ENCODE assay signal across 30 cellular contexts in genomic region chr16:68718596-68718995, GRCh38. TPM values are rescaled to one million over a fixed set of nuclear protein-coding genes. Genes with fewer than 3 reads are reported as not detected.
"Had no signal": no experiment of that assay in that cellular context is flagged by ENCODE, and none has a peak within 500 bp of the region (broad histone marks: within the 10 kb centered on the region; RNA-seq: fewer than 3 reads in every experiment).

No MANE protein-coding gene starts in this region.

- H3K4me3 ChIP-seq: ascending aorta, cardiac muscle cell, MG63, SJSA1 had no signal

- ATAC-seq: activated CD8-positive, alpha-beta T cell treated with anti-CD3 and anti-CD28 coated beads for 36 hours; activated T-cell treated with anti-CD3 and anti-CD28 coated beads, Interleukin-2, amount 50 U/mL, for 72 hours; activated T-helper 17 cell treated with anti-CD3 and anti-CD28 coated beads, Interleukin-2, amount 50 U/mL, for 72 hours; Panc1 had no signal

- DNase-seq: activated CD4-positive, alpha-beta T cell treated with anti-CD3 and anti-CD28 coated beads, Interleukin-2, amount 10 ng/mL, durations not matched to agents 24 days and 14 days; activated CD4-positive, alpha-beta T cell treated with anti-CD3 and anti-CD28 coated beads, Interleukin-2, amount 50 U/mL, for 4 hours; activated CD8-positive, alpha-beta T cell treated with anti-CD3 and anti-CD28 coated beads for 36 hours; activated effector memory CD4-positive, alpha-beta T cell treated with anti-CD3 and anti-CD28 coated beads, Interleukin-2, amount 50 U/mL, for 16 hours; activated naive CD4-positive, alpha-beta T cell; activated naive CD4-positive, alpha-beta T cell treated with anti-CD3 and anti-CD28 coated beads, Interleukin-2, amount 50 U/mL, for 16 hours; activated naive CD8-positive, alpha-beta T cell treated with anti-CD3 and anti-CD28 coated beads for 36 hours; activated T-cell treated with anti-CD3 and anti-CD28 coated beads, Interleukin-2, amount 50 U/mL, for 1 hour; activated T-cell treated with anti-CD3 and anti-CD28 coated beads, Interleukin-2, amount 50 U/mL, for 72 hours; amygdala; Karpas-422; MG63; NCI-H1048; NCI-H1105 treated with DMSO at 0.1 percent for 48 hours; NCI-H146; NCI-H187; NCI-H2029 treated with DMSO at 0.1 percent for 48 hours; NCI-H2107; NCI-H2171; NCI-H510A; NCI-H526; SHP77 treated with DMSO at 0.1 percent for 48 hours; SK-N-SH had no signal

RNA-seq across cellular contexts. Expression of gene CDH1, which starts 18.5 kb away (rescaled TPM):
- total RNA-seq: activated CD8-positive, alpha-beta memory T cell treated with anti-CD3 and anti-CD28 coated beads for 36 hours; ascending aorta; RPMI7951 had no signal
